In the genomic region with DNA sequence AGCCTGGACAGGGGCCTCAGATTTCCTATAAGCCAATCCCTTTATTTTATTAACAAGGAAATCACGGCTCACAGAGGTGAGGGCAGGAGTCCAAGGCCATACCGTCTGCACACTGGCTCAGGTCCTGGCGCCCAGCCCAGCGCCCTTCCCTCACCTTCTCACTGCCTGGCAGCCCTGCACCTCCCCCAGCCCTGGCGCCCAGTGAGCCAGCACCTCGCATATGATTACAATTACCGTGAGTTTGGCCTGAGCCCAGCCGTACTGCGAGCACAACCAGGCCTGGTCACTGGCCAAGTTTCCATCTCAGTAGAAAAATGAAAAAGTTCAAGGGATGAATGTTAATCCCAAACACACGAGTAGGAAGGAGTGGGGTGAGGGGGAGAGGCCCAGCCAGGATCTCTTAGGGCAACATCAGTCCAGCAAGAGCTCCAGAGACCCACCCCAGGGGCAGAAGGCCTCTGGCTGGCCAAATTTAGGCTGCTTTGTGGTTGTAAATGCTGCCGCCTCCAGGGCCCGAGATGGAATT, we compare ENCODE assay signal across 9 cellular contexts.
DNase-seq lines count a peak whose midpoint lies in the region; ATAC-seq and TF ChIP-seq lines count a peak whose summit lies in the region.
"Had no signal": no experiment of that assay in that cellular context is flagged by ENCODE, and none has a peak within 500 bp of the region (broad histone marks: within the 10 kb centered on the region; RNA-seq: fewer than 3 reads in every experiment).

No MANE protein-coding gene starts in this region.

- ATAC-seq in GM21529 (IDR thresholded peaks at IDR 0.05; ENCODE audit: unreplicated experiment): no peak

- H3K4ac ChIP-seq in mesendoderm (ENCODE audit: low read depth, low read length): no peak overlapping the region

- H3K79me2 ChIP-seq in mesendoderm (ENCODE audit: control insufficient read depth, insufficient read depth, low read length): no peaks in the 10 kb centered on the region

- no peaks in the 10 kb centered on the region for H3K9me3 Mint-ChIP-seq in nephron
- H3K9me3 Mint-ChIP-seq: stimulated activated naive CD8-positive, alpha-beta T cell treated with anti-CD3 and anti-CD28 coated beads, Interleukin-15, Interleukin-2, amounts not matched to agents 100 ng/mL and 50 ng/mL, for 24 hours had no signal

- H2BK5ac ChIP-seq in mesendoderm (ENCODE audit: low read length): no peak overlapping the region

- no peak overlapping the region for H2BK120ac ChIP-seq in mesendoderm (ENCODE audit: low read depth, low read length)

- H3K4me2 ChIP-seq in mesendoderm (ENCODE audit: low read length): no peak overlapping the region

- H3K27ac ChIP-seq in epithelial cell of prostate (peak overlapping the region; percentile 40), mesendoderm (ENCODE audit: low read depth, low read length) (no peak overlapping the region)

- H3K4me3 ChIP-seq in mesendoderm (ENCODE audit: low read length): no peak overlapping the region

- no peak for TF ChIP-seq CTCF in nephron (IDR thresholded peaks at IDR 0.05; ENCODE audit: unreplicated experiment in 3 of 3)

- no peak overlapping the region for H4K8ac ChIP-seq in mesendoderm (ENCODE audit: low read depth, low read length)

- peaks cover 65% of the 10 kb centered on the region for H3K4me1 Mint-ChIP-seq in nephron

- H3K4me1 ChIP-seq in mesendoderm (ENCODE audit: control insufficient read depth, low read depth, low read length): no peaks in the 10 kb centered on the region

- no peaks in the 10 kb centered on the region for H3K36me3 Mint-ChIP-seq in nephron (ENCODE audit: low read depth)

- no peak overlapping the region for H2AK5ac ChIP-seq in mesendoderm (ENCODE audit: low read length)

- peak overlapping the region in 2 of 3 experiments; percentile 20 to 70 for H3K4me3 Mint-ChIP-seq in nephron
- H3K4me3 Mint-ChIP-seq: stimulated activated naive CD8-positive, alpha-beta T cell treated with anti-CD3 and anti-CD28 coated beads, Interleukin-15, Interleukin-2, amounts not matched to agents 100 ng/mL and 50 ng/mL, for 24 hours had no signal

- H3K36me3 ChIP-seq in mesendoderm (ENCODE audit: control insufficient read depth, insufficient read depth, low read length): no peaks in the 10 kb centered on the region

- no peak overlapping the region for H2BK15ac ChIP-seq in mesendoderm (replicated peaks; ENCODE audit: low read depth)

- H4K5ac ChIP-seq in mesendoderm (ENCODE audit: low read length): no peak overlapping the region

- no peak overlapping the region for H3K18ac ChIP-seq in mesendoderm (ENCODE audit: low read length)

- H3K79me1 ChIP-seq in mesendoderm (ENCODE audit: low read length): no peaks in the 10 kb centered on the region

- H3K56ac ChIP-seq in mesendoderm (ENCODE audit: low read length): no peak overlapping the region

- WGBS in mesendoderm (ENCODE audit: extremely low coverage, insufficient coverage, low lambda C conversion rate): no CpG with 5 or more reads among the region's 12 CpGs

- H3K27me3 ChIP-seq in mesendoderm (ENCODE audit: insufficient read depth, low read length, poor library complexity): no peaks in the 10 kb centered on the region

- peak overlapping the region; percentile 92 to 100 (median 98) for H3K27ac Mint-ChIP-seq in nephron
- H3K27ac Mint-ChIP-seq: stimulated activated naive CD8-positive, alpha-beta T cell treated with anti-CD3 and anti-CD28 coated beads, Interleukin-15, Interleukin-2, amounts not matched to agents 100 ng/mL and 50 ng/mL, for 24 hours had no signal

- no peak overlapping the region for H3K9ac ChIP-seq in mesendoderm (ENCODE audit: low read length)

- no peak overlapping the region for H3K23ac ChIP-seq in mesendoderm (ENCODE audit: low read length)

- H3K27me3 Mint-ChIP-seq in nephron (ENCODE audit: low read depth): no peaks in the 10 kb centered on the region
- H3K27me3 Mint-ChIP-seq: stimulated activated naive CD8-positive, alpha-beta T cell treated with anti-CD3 and anti-CD28 coated beads, Interleukin-15, Interleukin-2, amounts not matched to agents 100 ng/mL and 50 ng/mL, for 24 hours had no signal

- DNase-seq in COLO668 (lab: John Stamatoyannopoulos, UW; ENCODE audit: unreplicated experiment) (peak; percentile 12), NCI-H510A (lab: John Stamatoyannopoulos, UW) (peak; percentile 1), epithelial cell of prostate (ENCODE audit: low read depth, low spot score) (peak; percentile 41), mesendoderm (no peak), GM19238 (ENCODE audit: insufficient read length, low spot score) (no peak), activated T-cell treated with anti-CD3 and anti-CD28 coated beads for 4 hours (no peak)

Comparison
In these comparisons a context has a peak if more than half of its experiments do, and no peak if none do; other contexts are left out.
1. DNase-seq: peak in COLO668 (single experiment), NCI-H510A (single experiment) and epithelial cell of prostate (single experiment); none in mesendoderm (single experiment), GM19238 (single experiment) and activated T-cell treated with anti-CD3 and anti-CD28 coated beads for 4 hours (single experiment).